ENCODE assay signal across 24 cellular contexts in the genomic region with DNA sequence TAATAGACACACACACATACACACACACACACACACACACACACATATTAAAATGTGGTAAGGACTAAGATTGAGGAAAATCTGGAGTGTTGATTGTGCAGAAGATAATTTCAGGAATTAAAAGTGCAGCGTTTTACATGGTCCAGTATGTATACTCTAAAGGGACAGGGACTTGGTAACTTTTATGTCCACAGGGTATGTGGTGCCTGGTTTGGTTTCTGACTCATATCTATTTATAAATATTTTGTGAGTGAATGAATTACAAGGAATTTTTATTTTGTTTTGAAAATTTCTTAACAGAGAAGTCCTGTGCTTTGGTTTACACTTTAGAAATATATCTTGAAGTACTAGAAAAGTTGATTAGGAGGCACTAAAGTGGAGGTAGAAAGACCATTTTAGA.
"Had no signal": no experiment of that assay in that cellular context is flagged by ENCODE, and none has a peak within 500 bp of the region (broad histone marks: within the 10 kb centered on the region; RNA-seq: fewer than 3 reads in every experiment).

No MANE protein-coding gene starts in this region.

- H3K9me3 ChIP-seq: MG63, SK-N-SH had no signal

- H3K27me3 ChIP-seq: MG63 had no signal

- H3K4me3 ChIP-seq: K562, MG63 had no signal

- H3K9ac ChIP-seq: KMS-11, SK-N-SH had no signal

- H3K27ac ChIP-seq: HL-60, KMS-11, RWPE1 had no signal

- H3K4me2 ChIP-seq: KMS-11, SK-N-SH had no signal

- H3K36me3 ChIP-seq: MG63 had no signal

- ATAC-seq: K562, Panc1 had no signal

- H3K9me2 ChIP-seq: SK-N-SH had no signal

- DNase-seq: Kasumi-1, MG63, NCI-H1092, NCI-H1105 treated with DMSO at 0.1 percent for 48 hours, NCI-H1417 treated with DMSO at 0.1 percent for 48 hours, NCI-H146, NCI-H1694 treated with DMSO at 0.1 percent for 48 hours, NCI-H1930, NCI-H2081 treated with DMSO at 0.1 percent for 48 hours, NCI-H2171, NCI-H226, NCI-H446, NCI-H510A, NCI-H524 treated with DMSO at 0.1 percent for 48 hours, NCI-H69, NCI-H774, SHP77, SK-N-SH, SW 1271 had no signal
